ENCODE assay signal across 8 cellular contexts in the genomic region with DNA sequence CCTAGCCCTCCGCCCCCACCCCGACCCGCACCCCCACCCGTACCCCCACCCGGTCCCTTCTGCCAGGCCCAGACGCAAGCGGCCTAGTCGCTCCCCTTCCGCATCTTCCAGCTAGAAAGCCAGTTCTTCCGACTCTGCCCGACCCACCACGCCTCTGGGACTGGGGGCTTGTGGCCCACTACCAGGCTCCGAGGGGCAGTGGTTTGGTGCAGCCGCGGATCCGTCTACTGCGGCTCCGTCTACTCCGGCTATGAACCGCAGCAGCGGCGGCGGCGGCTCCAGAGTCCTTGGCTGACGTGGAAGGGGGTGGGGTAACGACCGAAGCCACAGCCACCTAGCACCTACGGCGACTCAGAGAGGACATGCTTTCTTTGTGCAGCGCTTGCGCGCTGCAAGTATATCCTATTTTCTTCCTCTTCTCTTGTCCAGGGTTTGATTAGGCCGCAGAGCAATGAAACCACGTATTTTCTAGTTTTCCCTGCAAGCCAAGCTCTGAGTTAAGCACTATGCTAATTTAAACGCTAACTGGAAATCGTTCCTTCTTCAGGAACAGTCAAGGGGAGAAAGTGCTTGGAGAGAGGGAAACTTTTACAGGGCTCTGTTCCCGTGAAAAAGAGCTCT. TPM values are rescaled to one million over a fixed set of nuclear protein-coding genes. Genes with fewer than 3 reads are reported as not detected.
DNase-seq lines count a peak whose midpoint lies in the region; ATAC-seq, FAIRE-seq and TF ChIP-seq lines count a peak whose summit lies in the region.

A gene with protein sequence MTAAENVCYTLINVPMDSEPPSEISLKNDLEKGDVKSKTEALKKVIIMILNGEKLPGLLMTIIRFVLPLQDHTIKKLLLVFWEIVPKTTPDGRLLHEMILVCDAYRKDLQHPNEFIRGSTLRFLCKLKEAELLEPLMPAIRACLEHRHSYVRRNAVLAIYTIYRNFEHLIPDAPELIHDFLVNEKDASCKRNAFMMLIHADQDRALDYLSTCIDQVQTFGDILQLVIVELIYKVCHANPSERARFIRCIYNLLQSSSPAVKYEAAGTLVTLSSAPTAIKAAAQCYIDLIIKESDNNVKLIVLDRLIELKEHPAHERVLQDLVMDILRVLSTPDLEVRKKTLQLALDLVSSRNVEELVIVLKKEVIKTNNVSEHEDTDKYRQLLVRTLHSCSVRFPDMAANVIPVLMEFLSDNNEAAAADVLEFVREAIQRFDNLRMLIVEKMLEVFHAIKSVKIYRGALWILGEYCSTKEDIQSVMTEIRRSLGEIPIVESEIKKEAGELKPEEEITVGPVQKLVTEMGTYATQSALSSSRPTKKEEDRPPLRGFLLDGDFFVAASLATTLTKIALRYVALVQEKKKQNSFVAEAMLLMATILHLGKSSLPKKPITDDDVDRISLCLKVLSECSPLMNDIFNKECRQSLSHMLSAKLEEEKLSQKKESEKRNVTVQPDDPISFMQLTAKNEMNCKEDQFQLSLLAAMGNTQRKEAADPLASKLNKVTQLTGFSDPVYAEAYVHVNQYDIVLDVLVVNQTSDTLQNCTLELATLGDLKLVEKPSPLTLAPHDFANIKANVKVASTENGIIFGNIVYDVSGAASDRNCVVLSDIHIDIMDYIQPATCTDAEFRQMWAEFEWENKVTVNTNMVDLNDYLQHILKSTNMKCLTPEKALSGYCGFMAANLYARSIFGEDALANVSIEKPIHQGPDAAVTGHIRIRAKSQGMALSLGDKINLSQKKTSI (minus strand): TSS at position 252 of the 621 bp plus-strand sequence. CDS start 883 bp downstream, outside the sequence.

- H3K27ac Mint-ChIP-seq in activated CD4-positive, alpha-beta T cell treated with anti-CD3 and anti-CD28 coated beads, Interleukin-2, amount 10 ng/mL, durations not matched to agents 7 days and 5 days, result peak within 1 kb of the TSS; percentile 95
- H3K27ac Mint-ChIP-seq in dendritic cell treated with granulocyte-macrophage colony-stimulating factor and Interleukin-4, amounts not matched to agents 40 ng/mL and 50 ng/mL, for 4 days, result peak within 1 kb of the TSS; percentile 91

- H3K9me3 ChIP-seq in BLaER1, result no peaks in the 10 kb centered on the region
- no peaks in the 10 kb centered on the region for H3K9me3 ChIP-seq in HepG2 (ENCODE audit: low read length)

- POLR2A ChIA-PET in activated CD4-positive, alpha-beta T cell treated with anti-CD3 and anti-CD28 coated beads, Interleukin-2, amount 10 ng/mL, durations not matched to agents 7 days and 5 days (lab: Charles Lee), result interaction anchor here (0.6 kb wide), 1 partner anchor 830 kb away, joined by 5 read pairs; no protein-coding TSS in a partner anchor
- POLR2A ChIA-PET in HepG2 (lab: Yijun Ruan, JAX), result interaction anchor here (0.5 to 3.6 kb wide), 12 partner anchors 12 to 1364 kb away, joined by 3 to 17 read pairs (median 3); a partner anchor contains a TSS

- peaks cover 48% of the 10 kb centered on the region for H3K36me3 ChIP-seq in BLaER1
- peaks cover 1 to 29% of the 10 kb centered on the region in 2 experiments; a peak in 4 of 5 replicates for H3K36me3 ChIP-seq in HepG2 (replicated peaks in 1 of 2; ENCODE audit: control insufficient read depth in 1 of 2, insufficient read depth in 2 of 2, low read length in 2 of 2)

- H3K36me3 Mint-ChIP-seq in activated CD4-positive, alpha-beta T cell treated with anti-CD3 and anti-CD28 coated beads, Interleukin-2, amount 10 ng/mL, durations not matched to agents 7 days and 5 days (ENCODE audit: low read depth), result peaks cover 43% of the 10 kb centered on the region
- H3K36me3 Mint-ChIP-seq in dendritic cell treated with granulocyte-macrophage colony-stimulating factor and Interleukin-4, amounts not matched to agents 40 ng/mL and 50 ng/mL, for 4 days (ENCODE audit: low read depth), result peaks cover 63% of the 10 kb centered on the region

- TF ChIP-seq POLR2A in HepG2 (IDR thresholded peaks at IDR 0.05; ENCODE audit: insufficient read depth in 1 of 2, low read depth in 2 of 2, low read length in 2 of 2), result peak; percentile 89 to 98

- peak; percentile 60 for FAIRE-seq in HepG2 (lab: Jason Lieb, UNC)

- H3K4me1 ChIP-seq in BLaER1, result peaks cover 21% of the 10 kb centered on the region
- H3K4me1 ChIP-seq in HepG2 (ENCODE audit: insufficient read depth, low read length), result peaks cover 32% of the 10 kb centered on the region

- in situ Hi-C loops in HepG2 (cut with HindIII; ENCODE audit: extremely low pct_ligation_motif_present, low pct_unique_long_range_greater_than_20kb), result no loop called here

- peak within 1 kb of the TSS; percentile 84 for H3K9ac ChIP-seq in BLaER1
- H3K9ac ChIP-seq in HepG2 (ENCODE audit: insufficient read depth, low read depth, low read length), result peak within 1 kb of the TSS; percentile 92

- H3K4me3 ChIP-seq in BLaER1 (peak within 1 kb of the TSS; percentile 82), HepG2 (replicated peaks in 1 of 3; ENCODE audit: insufficient read depth in 1 of 3, low read depth in 2 of 3, low read length in 3 of 3) (peak within 1 kb of the TSS; percentile 78 to 99 (median 92))

- TF ChIP-seq EP300 in HepG2 (IDR thresholded peaks at IDR 0.05; ENCODE audit: low read depth in 2 of 2, low read length in 2 of 2) (no peak), HepG2 (CRISPR knock-in tag; IDR thresholded peaks at IDR 0.05; ENCODE audit: borderline replicate concordance) (no peak)

- H3K27me3 ChIP-seq in BLaER1 (no peaks in the 10 kb centered on the region), HepG2 (ENCODE audit: control insufficient read depth in 1 of 2, insufficient read depth in 2 of 2, low read length in 2 of 2) (no peaks in the 10 kb centered on the region; a peak in 1 of 5 replicates)

- intact Hi-C loops in dendritic cell treated with granulocyte-macrophage colony-stimulating factor and Interleukin-4, amounts not matched to agents 40 ng/mL and 50 ng/mL, for 4 days (cut with micrococcal nuclease), result loop anchor here (1.0 to 5.0 kb wide), 2 partner anchors 21 to 37 kb away; a partner anchor contains a TSS
- intact Hi-C loops in HepG2 (cut with micrococcal nuclease; ENCODE audit: unreplicated experiment), result loop anchor here (2.0 kb wide), 1 partner anchor 31 kb away; no protein-coding TSS in a partner anchor

- peaks cover 33% of the 10 kb centered on the region for H3K79me2 ChIP-seq in HepG2 (ENCODE audit: insufficient read depth, low read length)

- peaks cover 38% of the 10 kb centered on the region for H4K20me1 ChIP-seq in BLaER1
- H4K20me1 ChIP-seq in HepG2 (ENCODE audit: insufficient read depth, low read length), result peaks cover 5% of the 10 kb centered on the region; the same call in 1 of the 2 replicates

- H3K4me1 Mint-ChIP-seq in activated CD4-positive, alpha-beta T cell treated with anti-CD3 and anti-CD28 coated beads, Interleukin-2, amount 10 ng/mL, durations not matched to agents 7 days and 5 days, result peaks cover 46% of the 10 kb centered on the region
- H3K4me1 Mint-ChIP-seq in dendritic cell treated with granulocyte-macrophage colony-stimulating factor and Interleukin-4, amounts not matched to agents 40 ng/mL and 50 ng/mL, for 4 days (ENCODE audit: low read depth), result peaks cover 20% of the 10 kb centered on the region

- TF ChIP-seq CTCF in HepG2 (CRISPR knock-in tag; IDR thresholded peaks at IDR 0.05), result no peak

- peak within 1 kb of the TSS; percentile 90 for H3K4me3 Mint-ChIP-seq in activated CD4-positive, alpha-beta T cell treated with anti-CD3 and anti-CD28 coated beads, Interleukin-2, amount 10 ng/mL, durations not matched to agents 7 days and 5 days
- peak within 1 kb of the TSS; percentile 95 for H3K4me3 Mint-ChIP-seq in dendritic cell treated with granulocyte-macrophage colony-stimulating factor and Interleukin-4, amounts not matched to agents 40 ng/mL and 50 ng/mL, for 4 days

- peak; percentile 96 for DNase-seq in NCI-H69 (lab: John Stamatoyannopoulos, UW)
- peak; percentile 95 for DNase-seq in activated CD4-positive, alpha-beta T cell treated with anti-CD3 and anti-CD28 coated beads, Interleukin-2, amount 10 ng/mL, durations not matched to agents 7 days and 5 days
- peak; percentile 87 for DNase-seq in HepG2 (ENCODE audit: low spot score)
- peak; percentile 89 for DNase-seq in stimulated activated CD4-positive, alpha-beta T cell treated with anti-CD3 and anti-CD28 coated beads, Interleukin-4, amount 100 ng/mL, for 1 hour

- no TSS peak for BruUV-seq in HepG2 (replicated peaks; lab: Mats Ljungman, UMichigan)

- 1% methylated on average over 15 of the region's 37 CpGs for WGBS in HepG2 (ENCODE audit: low lambda C conversion rate)

- ATAC-seq in GM19328 (IDR thresholded peaks at IDR 0.05; ENCODE audit: unreplicated experiment), result peak; percentile 87
- ATAC-seq in HG03520 (IDR thresholded peaks at IDR 0.05; ENCODE audit: unreplicated experiment), result peak; percentile 88
- ATAC-seq in HepG2, result peak; percentile 97

- CTCF ChIA-PET in activated CD4-positive, alpha-beta T cell treated with anti-CD3 and anti-CD28 coated beads, Interleukin-2, amount 10 ng/mL, durations not matched to agents 7 days and 5 days (lab: Charles Lee), result interaction anchor here (0.7 to 1.1 kb wide), 2 partner anchors 407 to 467 kb away, joined by 3 to 4 read pairs; no protein-coding TSS in a partner anchor
- CTCF ChIA-PET in HepG2 (lab: Yijun Ruan, JAX; ENCODE audit: low intra/inter-chr PET ratio, low total read pairs), result no interaction called here

- H3K4me2 ChIP-seq in BLaER1, result peak within 1 kb of the TSS; percentile 86
- H3K4me2 ChIP-seq in HepG2 (ENCODE audit: low read depth, low read length), result peak within 1 kb of the TSS; percentile 81

- no peaks in the 10 kb centered on the region for H3K27me3 Mint-ChIP-seq in activated CD4-positive, alpha-beta T cell treated with anti-CD3 and anti-CD28 coated beads, Interleukin-2, amount 10 ng/mL, durations not matched to agents 7 days and 5 days
- H3K27me3 Mint-ChIP-seq in dendritic cell treated with granulocyte-macrophage colony-stimulating factor and Interleukin-4, amounts not matched to agents 40 ng/mL and 50 ng/mL, for 4 days, result no peaks in the 10 kb centered on the region

- H3K27ac ChIP-seq in BLaER1 (peak within 1 kb of the TSS; percentile 68), HepG2 (ENCODE audit: extremely low read length, insufficient read depth, low read length) (peak within 1 kb of the TSS; percentile 92)

- peak within 1 kb of the TSS; percentile 73 for H2AFZ ChIP-seq in HepG2 (ENCODE audit: low read length)

- 0 out of 2 replicates have a peak, but pooled peaks have one; percentile 20 for TF ChIP-seq RAD21 in HepG2 (CRISPR knock-in tag; IDR thresholded peaks at IDR 0.05)

- no peaks in the 10 kb centered on the region for H3K9me3 Mint-ChIP-seq in activated CD4-positive, alpha-beta T cell treated with anti-CD3 and anti-CD28 coated beads, Interleukin-2, amount 10 ng/mL, durations not matched to agents 7 days and 5 days
- no peaks in the 10 kb centered on the region for H3K9me3 Mint-ChIP-seq in dendritic cell treated with granulocyte-macrophage colony-stimulating factor and Interleukin-4, amounts not matched to agents 40 ng/mL and 50 ng/mL, for 4 days

RNA-seq across cellular contexts. Expression of the gene that starts here (rescaled TPM):
- 100 to 1,000 TPM in 1 of 2 experiments, 10 to 100 TPM in 1; 99.3 to 109 TPM for total RNA-seq in activated CD4-positive, alpha-beta T cell treated with anti-CD3 and anti-CD28 coated beads, Interleukin-2, amount 10 ng/mL, durations not matched to agents 7 days and 5 days
- total RNA-seq in HepG2 (2016; rRNA removed; fragmentation: Illumina TruSeq; extraction: Trizol), result 195 and 221 TPM in 2 replicates
- 23.3 and 28.3 TPM in 2 replicates for total RNA-seq in HepG2 (2016; cell fraction: cytosol; rRNA removed; fragmentation: Illumina TruSeq; extraction: Trizol; ENCODE audit: low read depth)
- total RNA-seq in HepG2 (2016; cell fraction: insoluble cytoplasmic fraction; rRNA removed; fragmentation: Illumina TruSeq; extraction: Trizol), result 186 and 215 TPM in 2 replicates
- total RNA-seq in HepG2 (2016; cell fraction: membrane; rRNA removed; fragmentation: Illumina TruSeq; extraction: Trizol), result 37.8 and 46.3 TPM in 2 replicates
- 130 and 143 TPM in 2 replicates for total RNA-seq in HepG2 (2016; cell fraction: nucleus; rRNA removed; fragmentation: Illumina TruSeq; extraction: Trizol)
- polyA plus RNA-seq in HepG2 (2011; rRNA removed), result 94.5 and 114 TPM in 2 replicates
- polyA plus RNA-seq in HepG2 (2011; cell fraction: cytosol; rRNA removed), result 50.8 and 58.8 TPM in 2 replicates
- polyA plus RNA-seq in HepG2 (2011; cell fraction: nucleus; rRNA removed), result 48.6 and 56.6 TPM in 2 replicates
- 70.2 and 87.2 TPM in 2 replicates for polyA plus RNA-seq in HepG2 (2012)
- polyA plus RNA-seq in HepG2 (2016; cell fraction: cytosol; fragmentation: Illumina TruSeq; extraction: Trizol; ENCODE audit: low read depth), result 7.4 and 7.8 TPM in 2 replicates
- 127 and 130 TPM in 2 replicates for polyA plus RNA-seq in HepG2 (2016; cell fraction: insoluble cytoplasmic fraction; fragmentation: Illumina TruSeq; extraction: Trizol; ENCODE audit: low read depth)
- polyA plus RNA-seq in HepG2 (2016; cell fraction: membrane; fragmentation: Illumina TruSeq; extraction: Trizol; ENCODE audit: low read depth), result 15.2 and 16.9 TPM in 2 replicates
- polyA plus RNA-seq in HepG2 (2016; cell fraction: nucleus; fragmentation: Illumina TruSeq; extraction: Trizol; ENCODE audit: insufficient read depth, low read depth), result 128 and 134 TPM in 2 replicates
- polyA minus RNA-seq in HepG2 (2011; rRNA and poly(A)+ RNA removed; ENCODE audit: low replicate concordance), result 68.5 and 75.1 TPM in 2 replicates
- 114 and 128 TPM in 2 replicates for polyA minus RNA-seq in HepG2 (2011; cell fraction: cytosol; rRNA and poly(A)+ RNA removed)
- 115 and 138 TPM in 2 replicates for polyA minus RNA-seq in HepG2 (2011; cell fraction: nucleus; rRNA and poly(A)+ RNA removed)

Comparison
In these comparisons a context has a peak if more than half of its experiments do, and no peak if none do; other contexts are left out.
1. Peak in every context shown above with its lines: DNase-seq, ATAC-seq, H3K4me3 ChIP-seq and H3K27ac ChIP-seq.